8 cellular contexts compared by ENCODE assay signal in genomic region chrX:47366051-47366722, GRCh38. TPM values are rescaled to one million over a fixed set of nuclear protein-coding genes. Genes with fewer than 3 reads are reported as not detected.
DNase-seq lines count a peak whose midpoint lies in the region; ATAC-seq, FAIRE-seq and TF ChIP-seq lines count a peak whose summit lies in the region.

No MANE protein-coding gene starts in this region.

- TF ChIP-seq CTCF in endothelial cell of umbilical vein (IDR thresholded peaks at IDR 0.05; ENCODE audit: extremely low read depth in 1 of 2, insufficient read depth in 1 of 2, low read depth in 1 of 2, low read length in 2 of 2) (no peak), mesothelial cell of epicardium (IDR thresholded peaks at IDR 0.05; ENCODE audit: unreplicated experiment) (no peak)

- in situ Hi-C loops in G401 (cut with HindIII; ENCODE audit: low sequenced_read_pairs) = no loop called here

- TF ChIP-seq POLR2A in endothelial cell of umbilical vein (IDR thresholded peaks at IDR 0.05; ENCODE audit: low read depth, low read length) = no peak

- peak overlapping the region; percentile 79 for H3K4me3 Mint-ChIP-seq in mesothelial cell of epicardium

- intact Hi-C loops in endothelial cell of umbilical vein (cut with micrococcal nuclease) = no loop called here

- H3K9ac ChIP-seq in endothelial cell of umbilical vein (replicated peaks; ENCODE audit: extremely low read depth, insufficient read depth, low read length) = no peak overlapping the region

- peak; percentile 96 for FAIRE-seq in endothelial cell of umbilical vein (lab: Jason Lieb, UNC)

- H3K79me2 ChIP-seq in endothelial cell of umbilical vein (ENCODE audit: control insufficient read depth, insufficient read depth, low read length) = no peaks in the 10 kb centered on the region

- peaks cover 12% of the 10 kb centered on the region for H3K4me1 Mint-ChIP-seq in mesothelial cell of epicardium

- peak overlapping the region; percentile 58 for H3K4me2 ChIP-seq in endothelial cell of umbilical vein (ENCODE audit: insufficient read depth, low read length)

- no peaks in the 10 kb centered on the region for H3K9me3 ChIP-seq in endothelial cell of umbilical vein (replicated peaks; ENCODE audit: control insufficient read depth, insufficient read depth, low read length)

- H3K4me3 ChIP-seq in endothelial cell of umbilical vein (replicated peaks in 1 of 3; ENCODE audit: insufficient read depth in 1 of 3, low read depth in 1 of 3, low read length in 3 of 3) = peak overlapping the region in 2 of 3 experiments; percentile 33 to 37

- no peaks in the 10 kb centered on the region for H3K36me3 Mint-ChIP-seq in mesothelial cell of epicardium

- POLR2A ChIA-PET in endothelial cell of umbilical vein (lab: Charles Lee) = no interaction called here

- peak; percentile 34 for ATAC-seq in HG03280 (IDR thresholded peaks at IDR 0.05; ENCODE audit: unreplicated experiment)

- H3K36me3 ChIP-seq in endothelial cell of umbilical vein (ENCODE audit: control insufficient read depth in 2 of 2, extremely low read depth in 1 of 2, insufficient read depth in 2 of 2, low read length in 2 of 2) = no peaks in the 10 kb centered on the region

- H3K27me3 Mint-ChIP-seq in mesothelial cell of epicardium (ENCODE audit: low read depth) = no peaks in the 10 kb centered on the region

- dilution Hi-C loops in endothelial cell of umbilical vein (cut with MboI; ENCODE audit: extremely low pct_ligation_motif_present, low sequenced_read_pairs) = no loop called here

- H3K27ac Mint-ChIP-seq in mesothelial cell of epicardium = peak overlapping the region; percentile 95

- H3K9me1 ChIP-seq in endothelial cell of umbilical vein (replicated peaks; ENCODE audit: control insufficient read depth, extremely low read depth, insufficient read depth, low read length) = no peaks in the 10 kb centered on the region

- H2AFZ ChIP-seq in endothelial cell of umbilical vein (ENCODE audit: low read depth, low read length) = peak overlapping the region; percentile 36

- H3K27ac ChIP-seq in endothelial cell of umbilical vein (ENCODE audit: insufficient read depth, low read depth, low read length) = no peak overlapping the region

- H3K27me3 ChIP-seq in endothelial cell of umbilical vein (ENCODE audit: control insufficient read depth in 2 of 2, insufficient read depth in 2 of 2, low read length in 2 of 2) = peaks cover 0 to 2% of the 10 kb centered on the region in 2 experiments

- BruUV-seq in endothelial cell of umbilical vein (replicated peaks; lab: Mats Ljungman, UMichigan) = no TSS peak

- CTCF ChIA-PET in endothelial cell of umbilical vein (lab: Charles Lee) = no interaction called here

- no peaks in the 10 kb centered on the region for H4K20me1 ChIP-seq in endothelial cell of umbilical vein (replicated peaks; ENCODE audit: control insufficient read depth, extremely low read depth, insufficient read depth, low read length)

- peaks cover 10% of the 10 kb centered on the region for H3K9me3 Mint-ChIP-seq in mesothelial cell of epicardium

- H3K4me1 ChIP-seq in endothelial cell of umbilical vein (ENCODE audit: control insufficient read depth, extremely low read depth, insufficient read depth, low read length) = no peaks in the 10 kb centered on the region

- DNase-seq in G401 (ENCODE audit: low spot score) = peak; percentile 92
- DNase-seq in NCI-H748 treated with DMSO at 0.1 percent for 48 hours (lab: John Stamatoyannopoulos, UW) = peak; percentile 75
- peak; percentile 78 for DNase-seq in activated CD8-positive, alpha-beta memory T cell treated with anti-CD3 and anti-CD28 coated beads, Interleukin-2, amount 50 U/mL, for 48 hours
- DNase-seq in endothelial cell of umbilical vein (ENCODE audit: low read depth, low spot score) = peak; percentile 62
- DNase-seq in mesothelial cell of epicardium (ENCODE audit: low spot score in 2 of 2, unreplicated experiment in 2 of 2) = peak; percentile 30 to 63
- peak; percentile 44 for DNase-seq in stimulated activated CD8-positive, alpha-beta memory T cell treated with anti-CD3 and anti-CD28 coated beads, Interleukin-15, amount 100 ng/mL, for 1 hour (ENCODE audit: low read depth)
- no peak for DNase-seq in NK-92 (lab: John Stamatoyannopoulos, UW; ENCODE audit: unreplicated experiment)

TF ChIP-seq in endothelial cell of umbilical vein, 7 proteins besides CTCF, POLR2A, EP300 and RAD21:
- TF ChIP-seq MYC (IDR thresholded peaks at IDR 0.05; ENCODE audit: low read depth, low read length) (no peak), MAX (IDR thresholded peaks at IDR 0.05; ENCODE audit: insufficient read depth, insufficient read length) (no peak), JUN (IDR thresholded peaks at IDR 0.05; ENCODE audit: borderline replicate concordance, insufficient read depth, insufficient read length, low read depth) (no peak), GATA2 (IDR thresholded peaks at IDR 0.05; ENCODE audit: insufficient read depth, insufficient read length, low read depth, low read length) (no peak), POLR2AphosphoS5 (IDR thresholded peaks at IDR 0.05; ENCODE audit: insufficient read depth, low read depth, low read length) (no peak), FOS (IDR thresholded peaks at IDR 0.05; ENCODE audit: borderline replicate concordance, insufficient read depth, low read length) (no peak), EZH2 (IDR thresholded peaks at IDR 0.05; ENCODE audit: borderline replicate concordance, low read depth, low read length, severe bottlenecking) (no peak)

RNA-seq across cellular contexts. Expression of gene ZNF157, which starts 4.2 kb away (rescaled TPM):
- total RNA-seq in G401 (2014; rRNA removed; shearing (Covaris generic)) = 0.25 and 0.44 TPM in 2 replicates
- total RNA-seq in endothelial cell of umbilical vein = not detected in 2 replicates
- not detected in 2 replicates for polyA plus RNA-seq in endothelial cell of umbilical vein
- not detected in 2 replicates for polyA plus RNA-seq in endothelial cell of umbilical vein (2011; cell fraction: cytosol; rRNA removed)
- polyA plus RNA-seq in endothelial cell of umbilical vein (2011; cell fraction: nucleus; rRNA removed) = not detected in 2 replicates
- polyA plus RNA-seq in endothelial cell of umbilical vein (2012) = not detected in 2 replicates
- not detected in 2 replicates for polyA minus RNA-seq in endothelial cell of umbilical vein
- not detected for polyA minus RNA-seq in endothelial cell of umbilical vein (2011; cell fraction: cytosol; rRNA and poly(A)+ RNA removed)
- polyA minus RNA-seq in endothelial cell of umbilical vein (2011; cell fraction: nucleus; rRNA and poly(A)+ RNA removed) = not detected in 2 replicates
- 0.68 to 1.1 TPM (median 0.69 TPM) in 3 replicates for total RNA-seq in mesothelial cell of epicardium
